21 cellular contexts compared by ENCODE assay signal in the genomic region with DNA sequence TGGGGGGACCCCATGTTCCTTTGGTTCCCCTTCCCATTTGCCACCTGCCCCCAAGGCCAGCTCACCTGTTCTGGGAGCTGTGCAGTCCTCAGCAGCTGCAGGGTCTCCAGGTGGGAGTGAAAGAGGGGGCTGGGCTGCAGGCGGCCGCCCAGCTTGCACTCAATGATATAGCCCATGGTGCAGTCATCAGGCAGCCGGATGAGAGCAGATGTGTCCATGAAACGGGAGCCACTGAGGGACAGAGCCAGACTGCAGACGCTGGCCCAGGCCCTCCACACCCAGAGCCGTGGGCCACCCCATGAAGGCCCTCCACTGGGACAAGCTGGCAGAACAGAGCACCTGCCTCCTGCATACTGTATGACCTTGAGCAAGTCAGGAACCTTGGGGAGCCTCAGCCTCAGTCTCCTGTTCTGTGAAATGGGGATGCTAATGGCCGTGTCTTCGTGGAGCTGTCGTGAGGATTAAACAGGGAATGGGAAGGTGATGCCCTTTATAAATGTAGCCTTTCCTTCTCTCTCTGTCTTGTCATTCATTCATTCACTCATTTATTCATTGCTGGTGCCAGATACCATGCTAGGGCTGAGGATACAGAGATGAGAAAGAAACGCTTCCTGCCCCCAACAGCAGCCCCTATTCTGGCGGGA. TPM values are rescaled to one million over a fixed set of nuclear protein-coding genes. Genes with fewer than 3 reads are reported as not detected.
DNase-seq lines count a peak whose midpoint lies in the region; ATAC-seq and TF ChIP-seq lines count a peak whose summit lies in the region.
"Had no signal": no experiment of that assay in that cellular context is flagged by ENCODE, and none has a peak within 500 bp of the region (broad histone marks: within the 10 kb centered on the region; RNA-seq: fewer than 3 reads in every experiment).

No MANE protein-coding gene starts in this region.

- no peak overlapping the region for H3K4me2 ChIP-seq in osteoblast (ENCODE audit: insufficient read depth, low read length)

- H3K27me3 Mint-ChIP-seq in activated T-cell treated with anti-CD3 and anti-CD28 coated beads, Interleukin-2, amount 50 U/mL, for 24 hours: no peaks in the 10 kb centered on the region
- no peaks in the 10 kb centered on the region for H3K27me3 Mint-ChIP-seq in activated T-cell treated with anti-CD3 and anti-CD28 coated beads, Interleukin-2, amount 50 U/mL, for 4 hours (ENCODE audit: low read depth)
- no peaks in the 10 kb centered on the region for H3K27me3 Mint-ChIP-seq in activated naive CD8-positive, alpha-beta T cell
- H3K27me3 Mint-ChIP-seq in CD8-positive, alpha-beta T cell (ENCODE audit: low read depth): no peaks in the 10 kb centered on the region
- H3K27me3 Mint-ChIP-seq: IgD-negative memory B cell had no signal

- H3K36me3 ChIP-seq in HEK293 (ENCODE audit: control insufficient read depth in 2 of 2, insufficient read depth in 1 of 2, low read length in 2 of 2) (no peaks in the 10 kb centered on the region), osteoblast (ENCODE audit: insufficient read depth, low read length) (no peaks in the 10 kb centered on the region)
- H3K36me3 ChIP-seq in CD8-positive, alpha-beta T cell (ENCODE audit: insufficient read depth, low read length): peaks cover 67% of the 10 kb centered on the region

- H2AFZ ChIP-seq in osteoblast (ENCODE audit: low read length): no peak overlapping the region
- H2AFZ ChIP-seq: GM23248 had no signal

- no peak overlapping the region for H3K4me3 ChIP-seq in HEK293 (ENCODE audit: low read depth, low read length)
- no peak overlapping the region for H3K4me3 ChIP-seq in osteoblast (ENCODE audit: insufficient read depth, low read length)
- no peak overlapping the region for H3K4me3 ChIP-seq in CD8-positive, alpha-beta T cell (ENCODE audit: low read depth, low read length)
- H3K4me3 ChIP-seq: GM23248 had no signal

- H3K4me1 ChIP-seq in HEK293 (ENCODE audit: control insufficient read depth, insufficient read depth, low read length): no peaks in the 10 kb centered on the region
- peaks cover 4% of the 10 kb centered on the region for H3K4me1 ChIP-seq in osteoblast (ENCODE audit: insufficient read depth, low read length)
- H3K4me1 ChIP-seq in CD8-positive, alpha-beta T cell (ENCODE audit: insufficient read depth, low read length): no peaks in the 10 kb centered on the region

- peaks cover 97% of the 10 kb centered on the region for H3K36me3 Mint-ChIP-seq in activated T-cell treated with anti-CD3 and anti-CD28 coated beads, Interleukin-2, amount 50 U/mL, for 24 hours (ENCODE audit: low read depth)
- peaks cover 26% of the 10 kb centered on the region for H3K36me3 Mint-ChIP-seq in activated T-cell treated with anti-CD3 and anti-CD28 coated beads, Interleukin-2, amount 50 U/mL, for 4 hours (ENCODE audit: insufficient read depth)
- H3K36me3 Mint-ChIP-seq in activated naive CD8-positive, alpha-beta T cell: peaks cover 7% of the 10 kb centered on the region
- H3K36me3 Mint-ChIP-seq in CD8-positive, alpha-beta T cell: peaks cover 87% of the 10 kb centered on the region

- H3K4me3 Mint-ChIP-seq in activated T-cell treated with anti-CD3 and anti-CD28 coated beads, Interleukin-2, amount 50 U/mL, for 24 hours: no peak overlapping the region
- no peak overlapping the region for H3K4me3 Mint-ChIP-seq in activated T-cell treated with anti-CD3 and anti-CD28 coated beads, Interleukin-2, amount 50 U/mL, for 4 hours
- H3K4me3 Mint-ChIP-seq in activated naive CD8-positive, alpha-beta T cell: no peak overlapping the region
- H3K4me3 Mint-ChIP-seq in CD8-positive, alpha-beta T cell: no peak overlapping the region
- H3K4me3 Mint-ChIP-seq: IgD-negative memory B cell had no signal

- no peaks in the 10 kb centered on the region for H4K20me1 ChIP-seq in osteoblast (ENCODE audit: insufficient read depth, low read length)

- POLR2A ChIA-PET in HEK293 (lab: Yijun Ruan, JAX): no interaction called here
- POLR2A ChIA-PET in CD8-positive, alpha-beta T cell (lab: Charles Lee): interaction anchor here (0.9 kb wide), 1 partner anchor 10 kb away, joined by 3 read pairs; no protein-coding TSS in a partner anchor

- DNase-seq in activated T-cell treated with anti-CD3 and anti-CD28 coated beads, Interleukin-2, amount 50 U/mL, for 24 hours: no peak
- DNase-seq in activated T-cell treated with anti-CD3 and anti-CD28 coated beads, Interleukin-2, amount 50 U/mL, for 4 hours: no peak
- DNase-seq in osteoblast (ENCODE audit: insufficient read length, low spot score, missing footprints) (peak; percentile 73), DMS153 treated with DMSO at 0.1 percent for 48 hours (lab: John Stamatoyannopoulos, UW; ENCODE audit: unreplicated experiment) (no peak)
- no peak for DNase-seq in CD8-positive, alpha-beta T cell
- DNase-seq: DMS79; Karpas-422; NCI-H1694; NCI-H2081; NCI-H2171; NCI-H345; NCI-H524; NCI-H774; NK-92 treated with Interleukin-12 subunit alpha and Interleukin-12 subunit beta, amount 100 ng/mL, for 24 hours; OCI-M1 had no signal

- no peaks in the 10 kb centered on the region for H3K4me1 Mint-ChIP-seq in activated T-cell treated with anti-CD3 and anti-CD28 coated beads, Interleukin-2, amount 50 U/mL, for 24 hours (ENCODE audit: low read depth)
- H3K4me1 Mint-ChIP-seq in activated T-cell treated with anti-CD3 and anti-CD28 coated beads, Interleukin-2, amount 50 U/mL, for 4 hours (ENCODE audit: low read depth): peaks cover 3% of the 10 kb centered on the region
- H3K4me1 Mint-ChIP-seq in activated naive CD8-positive, alpha-beta T cell (ENCODE audit: low read depth): peaks cover 2% of the 10 kb centered on the region
- H3K4me1 Mint-ChIP-seq in CD8-positive, alpha-beta T cell (ENCODE audit: low read depth): peaks cover 8% of the 10 kb centered on the region

- H3K27ac ChIP-seq in HEK293 (ENCODE audit: extremely low read depth, low read depth, low read length) (no peak overlapping the region), osteoblast (ENCODE audit: low read depth, low read length) (no peak overlapping the region)
- H3K27ac ChIP-seq in CD8-positive, alpha-beta T cell (ENCODE audit: low read depth, low read length): no peak overlapping the region
- H3K27ac ChIP-seq: C4-2B, GM23248 had no signal

- H3K27me3 ChIP-seq in osteoblast (ENCODE audit: insufficient read depth, low read length): peaks cover 40% of the 10 kb centered on the region
- H3K27me3 ChIP-seq in CD8-positive, alpha-beta T cell (ENCODE audit: insufficient read depth, low read length): no peaks in the 10 kb centered on the region

- H3K9me3 ChIP-seq in HEK293 (ENCODE audit: control insufficient read depth, insufficient read depth, low read depth, low read length): no peaks in the 10 kb centered on the region
- no peaks in the 10 kb centered on the region for H3K9me3 ChIP-seq in osteoblast (ENCODE audit: low read depth, low read length)
- no peaks in the 10 kb centered on the region for H3K9me3 ChIP-seq in CD8-positive, alpha-beta T cell (ENCODE audit: low read length)

- H3K27ac Mint-ChIP-seq in activated T-cell treated with anti-CD3 and anti-CD28 coated beads, Interleukin-2, amount 50 U/mL, for 24 hours: peak overlapping the region; percentile 68
- peak overlapping the region; percentile 16 for H3K27ac Mint-ChIP-seq in activated naive CD8-positive, alpha-beta T cell
- H3K27ac Mint-ChIP-seq in CD8-positive, alpha-beta T cell: no peak overlapping the region

- CTCF ChIA-PET in HEK293 (lab: Yijun Ruan, JAX): interaction anchor here (0.6 to 7.2 kb wide), 9 partner anchors 12 to 430 kb away, joined by 3 to 115 read pairs (median 6); partner anchors contain the start of gene MFNG
- CTCF ChIA-PET in CD8-positive, alpha-beta T cell (lab: Charles Lee): interaction anchor here (4.6 to 5.7 kb wide), 2 partner anchors 17 to 24 kb away, joined by 23 to 206 read pairs; no protein-coding TSS in a partner anchor

- no peak for ATAC-seq in activated T-cell treated with anti-CD3 and anti-CD28 coated beads, Interleukin-2, amount 50 U/mL, for 4 hours
- ATAC-seq in CD8-positive, alpha-beta T cell: no peak

- intact Hi-C loops in CD8-positive, alpha-beta T cell (cut with DNase I, micrococcal nuclease): loop anchor here in 1 of 2 experiments (5.0 kb wide), 1 partner anchor 93 kb away; no protein-coding TSS in a partner anchor

- no peaks in the 10 kb centered on the region for H3K79me2 ChIP-seq in osteoblast (ENCODE audit: insufficient read depth, low read length)

- TF ChIP-seq CTCF in HEK293 (tag by site-specific recombination; IDR thresholded peaks at IDR 0.05) (no peak), osteoblast (IDR thresholded peaks at IDR 0.05; ENCODE audit: extremely low read depth, low read depth, low read length) (no peak)
- TF ChIP-seq CTCF in CD8-positive, alpha-beta T cell (IDR thresholded peaks at IDR 0.05): no peak

- no peaks in the 10 kb centered on the region for H3K9me3 Mint-ChIP-seq in activated T-cell treated with anti-CD3 and anti-CD28 coated beads, Interleukin-2, amount 50 U/mL, for 24 hours
- no peaks in the 10 kb centered on the region for H3K9me3 Mint-ChIP-seq in activated T-cell treated with anti-CD3 and anti-CD28 coated beads, Interleukin-2, amount 50 U/mL, for 4 hours
- no peaks in the 10 kb centered on the region for H3K9me3 Mint-ChIP-seq in activated naive CD8-positive, alpha-beta T cell (ENCODE audit: low read depth)
- H3K9me3 Mint-ChIP-seq in CD8-positive, alpha-beta T cell: no peaks in the 10 kb centered on the region
- H3K9me3 Mint-ChIP-seq: IgD-negative memory B cell had no signal

TF ChIP-seq in HEK293, 187 proteins besides CTCF, POLR2A, EP300 and RAD21:
- TF ChIP-seq ELK4 (IDR thresholded peaks at IDR 0.05; ENCODE audit: borderline replicate concordance, low read depth, low read length): no peak
- TF ChIP-seq ZNF24 (tag by site-specific recombination; IDR thresholded peaks at IDR 0.05): 0 out of 2 replicates have a peak, but pooled peaks have one; percentile 77

RNA-seq across cellular contexts. Expression of gene MFNG, which starts 11.6 kb away (rescaled TPM):
- total RNA-seq in activated T-cell treated with anti-CD3 and anti-CD28 coated beads, Interleukin-2, amount 50 U/mL, for 4 hours: 100 to 1,000 TPM; 157 to 188 (median 184) TPM
- total RNA-seq in osteoblast: 0.29 and 0.72 TPM in 2 replicates
- total RNA-seq in CD8-positive, alpha-beta T cell: 10 to 100 TPM; 63.2 to 63.9 TPM
- total RNA-seq: GM23248, SK-MEL-5 had no signal

RNA-seq across cellular contexts. Expression of gene CARD10, which starts 44.6 kb away (rescaled TPM):
- under 1 TPM in 2 of 3 donors, not detected in 1; 0.26 to 0.35 TPM for total RNA-seq in activated T-cell treated with anti-CD3 and anti-CD28 coated beads, Interleukin-2, amount 50 U/mL, for 4 hours
- 11.9 and 12.7 TPM in 2 replicates for total RNA-seq in osteoblast
- total RNA-seq in CD8-positive, alpha-beta T cell: under 1 TPM in 1 of 2 experiments, not detected in 1; 0.19 TPM

RNA-seq across cellular contexts. Expression of gene ELFN2, which starts 47.3 kb away (rescaled TPM):
- under 1 TPM; 0.03 to 0.33 (median 0.05) TPM for total RNA-seq in activated T-cell treated with anti-CD3 and anti-CD28 coated beads, Interleukin-2, amount 50 U/mL, for 4 hours
- total RNA-seq in osteoblast: under 0.01 and 0.29 TPM in 2 replicates
- total RNA-seq in CD8-positive, alpha-beta T cell: not detected

Comparison
In these comparisons a context has a peak if more than half of its experiments do, and no peak if none do; other contexts are left out.
1. RNA of gene MFNG, which starts 11.6 kb away (total RNA-seq): 157 to 188 TPM in activated T-cell treated with anti-CD3 and anti-CD28 coated beads, Interleukin-2, amount 50 U/mL, for 4 hours and 63.2 to 63.9 TPM in CD8-positive, alpha-beta T cell; 0.29 to 0.72 TPM in osteoblast; every median in the first group is over 10 times any median in the second.